1 cellular context compared by ENCODE assay signal in genomic region chr22:20099099-20099711, GRCh38.
TF ChIP-seq lines count a peak whose summit lies in the region.

No MANE protein-coding gene starts in this region.

TF ChIP-seq in K562, 482 proteins besides CTCF, POLR2A, EP300 and RAD21 (continued from another document):
- TF ChIP-seq PHB (CRISPR knock-in tag; IDR thresholded peaks at IDR 0.05) (0 out of 2 replicates have a peak, but pooled peaks have one; percentile 5), ZNF57 (CRISPR knock-in tag; IDR thresholded peaks at IDR 0.05) (no peak), CBX8 (IDR thresholded peaks at IDR 0.05; ENCODE audit: borderline replicate concordance, extremely low read depth, low read depth, low read length, poor library complexity, severe bottlenecking) (no peak), PBX2 (CRISPR knock-in tag; IDR thresholded peaks at IDR 0.05; ENCODE audit: low read depth) (no peak), PBX2 (tag; conservative IDR thresholded peaks at IDR 0.05; ENCODE audit: low read depth) (no peak), SMARCA4 (IDR thresholded peaks at IDR 0.05) (no peak), ZNF121 (CRISPR knock-in tag; conservative IDR thresholded peaks at IDR 0.05) (no peak), TRIM25 (IDR thresholded peaks at IDR 0.05; ENCODE audit: borderline replicate concordance) (no peak)
